ENCODE assay signal across 8 cellular contexts in the genomic region with DNA sequence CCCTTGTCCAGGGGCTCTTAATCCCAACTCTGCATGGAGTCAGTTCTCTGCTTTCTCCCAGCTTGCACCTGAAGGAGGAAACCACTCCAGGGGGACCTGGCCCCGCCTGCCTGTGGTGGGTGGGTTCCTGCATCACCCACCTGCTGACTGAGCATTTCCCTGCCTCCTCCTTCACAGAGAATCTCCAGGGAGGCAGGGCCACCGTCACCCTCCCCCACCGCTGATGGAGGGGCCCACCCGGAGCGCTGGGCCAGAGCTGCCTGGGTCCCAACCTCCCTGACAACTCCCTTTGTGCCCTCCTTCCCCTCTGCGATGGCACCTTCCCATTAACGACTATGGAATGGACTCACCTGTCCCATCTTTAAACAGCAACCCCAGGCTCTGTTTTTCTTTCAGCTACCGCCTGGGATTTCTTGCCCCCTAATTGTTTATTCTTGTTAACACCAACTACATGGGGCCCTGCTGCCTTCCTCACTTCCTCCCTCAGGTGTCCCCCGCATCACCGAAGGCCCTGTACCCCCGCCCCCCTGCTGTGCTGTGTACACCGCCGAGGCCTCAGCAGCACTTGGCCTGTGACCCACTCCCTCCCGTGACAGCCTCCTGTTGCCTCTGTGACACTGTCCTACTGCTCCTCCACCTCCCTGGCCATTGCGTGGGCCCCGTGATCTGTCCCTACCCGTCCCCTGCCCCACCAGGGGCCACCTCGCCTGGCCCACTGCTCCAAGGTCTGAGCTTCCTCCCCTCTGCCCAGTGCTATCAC. TPM values are rescaled to one million over a fixed set of nuclear protein-coding genes. Genes with fewer than 3 reads are reported as not detected.
DNase-seq lines count a peak whose midpoint lies in the region; ATAC-seq, FAIRE-seq and TF ChIP-seq lines count a peak whose summit lies in the region.

No MANE protein-coding gene starts in this region.

- peak overlapping the region; percentile 69 for H2AFZ ChIP-seq in K562 (ENCODE audit: low read depth, low read length)

- no peak for TF ChIP-seq RAD21 in K562 (CRISPR knock-in tag; conservative IDR thresholded peaks at IDR 0.05 in 1 of 2, IDR thresholded peaks at IDR 0.05 in 1 of 2)

- H3K36me3 ChIP-seq in K562 (ENCODE audit: control insufficient read depth, insufficient read depth, low read length), result peaks cover 69% of the 10 kb centered on the region; the same call in 2 of the 3 replicates

- H3K4me3 ChIP-seq in AG10803 (ENCODE audit: low read length) (peak overlapping the region; percentile 70), K562 (peak overlapping the region; percentile 77)

- TF ChIP-seq CTCF in AG10803 (conservative IDR thresholded peaks at IDR 0.05; ENCODE audit: low read length), result no peak
- no peak for TF ChIP-seq CTCF in K562 (IDR thresholded peaks at IDR 0.05 in 2 of 3, conservative IDR thresholded peaks at IDR 0.05 in 1 of 3; ENCODE audit: insufficient read depth in 2 of 3, low read depth in 1 of 3, low read length in 3 of 3)
- TF ChIP-seq CTCF in mesothelial cell of epicardium (IDR thresholded peaks at IDR 0.05; ENCODE audit: unreplicated experiment), result no peak
- TF ChIP-seq CTCF in D721Med (IDR thresholded peaks at IDR 0.05; ENCODE audit: insufficient read depth, missing control alignments), result no peak

- 16% methylated on average over 16 of the region's 18 CpGs for WGBS in K562 (ENCODE audit: insufficient coverage, low coverage, missing lambda C conversion rate)

- H3K36me3 Mint-ChIP-seq in mesothelial cell of epicardium, result peaks cover 8% of the 10 kb centered on the region

- no peaks in the 10 kb centered on the region for H3K9me3 Mint-ChIP-seq in mesothelial cell of epicardium

- ATAC-seq in HG03097 (IDR thresholded peaks at IDR 0.05; ENCODE audit: low FRiP score, unreplicated experiment) (peak; percentile 12), K562 (no peak; the same call in none of the 3 replicates), HG02885 (IDR thresholded peaks at IDR 0.05; ENCODE audit: poor library complexity, unreplicated experiment) (no peak)

- CTCF ChIA-PET in K562 (lab: Yijun Ruan, JAX; ENCODE audit: low intra/inter-chr PET ratio), result no interaction called here

- peaks cover 10 to 73% of the 10 kb centered on the region in 2 experiments; a peak in 4 of 5 replicates for H3K4me1 ChIP-seq in K562 (replicated peaks in 1 of 2; ENCODE audit: control insufficient read depth in 2 of 2, insufficient read depth in 2 of 2, low read length in 2 of 2)

- peak overlapping the region; percentile 80 for H3K27ac Mint-ChIP-seq in mesothelial cell of epicardium

- peak overlapping the region; percentile 50 for H3K27ac ChIP-seq in K562 (ENCODE audit: extremely low read depth, low read depth, low read length)

- peak overlapping the region; percentile 94 for H3K4me2 ChIP-seq in K562 (ENCODE audit: insufficient read depth, low read length)

- H3K27me3 ChIP-seq in K562 (ENCODE audit: control insufficient read depth in 2 of 2, insufficient read depth in 2 of 2, low read length in 2 of 2), result no peaks in the 10 kb centered on the region

- no TSS peak for BruUV-seq in K562 (replicated peaks; lab: Mats Ljungman, UMichigan)

- peaks cover 16% of the 10 kb centered on the region for H3K79me2 ChIP-seq in K562 (ENCODE audit: control insufficient read depth, insufficient read depth, low read length)

- H3K4me1 Mint-ChIP-seq in mesothelial cell of epicardium, result peaks cover 5% of the 10 kb centered on the region

- DNase-seq in AG10803 (ENCODE audit: low read depth), result no peak
- peak in 2 of 4 experiments; percentile 32 to 36 for DNase-seq in K562 (ENCODE audit: extremely low read depth in 1 of 4, low spot score in 3 of 4)
- DNase-seq in mesothelial cell of epicardium (ENCODE audit: low spot score in 2 of 2, unreplicated experiment in 2 of 2), result no peak
- DNase-seq in NK-92 (lab: John Stamatoyannopoulos, UW; ENCODE audit: unreplicated experiment), result no peak
- no peak for DNase-seq in D721Med (ENCODE audit: insufficient read length, low spot score)
- no peak for DNase-seq in NCI-H1092 (lab: John Stamatoyannopoulos, UW)

- peak overlapping the region; percentile 66 to 97 for H3K9ac ChIP-seq in K562 (ENCODE audit: insufficient read depth in 1 of 2, low read depth in 2 of 2, low read length in 2 of 2)

- H3K9me3 ChIP-seq in K562 (replicated peaks; ENCODE audit: control insufficient read depth, insufficient read depth, low read depth, low read length), result no peaks in the 10 kb centered on the region

- intact Hi-C loops in K562 (cut with micrococcal nuclease), result no loop called here

- peak; percentile 76; the same call in 1 of the 2 replicates for TF ChIP-seq POLR2A in K562 (conservative IDR thresholded peaks at IDR 0.05)

- FAIRE-seq in K562 (lab: Jason Lieb, UNC) (peak; percentile 44), D721Med (lab: Jason Lieb, UNC) (no peak)

- no peak for TF ChIP-seq EP300 in K562 (IDR thresholded peaks at IDR 0.05; ENCODE audit: low read length)

- in situ Hi-C loops in K562 (cut with MboI), result no loop called here

- H3K27me3 Mint-ChIP-seq in mesothelial cell of epicardium (ENCODE audit: low read depth), result no peaks in the 10 kb centered on the region

- H3K4me3 Mint-ChIP-seq in mesothelial cell of epicardium, result peak overlapping the region; percentile 87

- H4K20me1 ChIP-seq in K562 (replicated peaks; ENCODE audit: control insufficient read depth, insufficient read depth, low read length), result no peaks in the 10 kb centered on the region; the same call in 1 of the 2 replicates

- H3K9me1 ChIP-seq in K562 (ENCODE audit: control insufficient read depth, insufficient read depth, low read length), result peaks cover 6% of the 10 kb centered on the region

- POLR2A ChIA-PET in K562 (lab: Yijun Ruan, JAX), result interaction anchor here (0.6 to 1.2 kb wide), 7 partner anchors 8 to 211 kb away, joined by 3 to 5 read pairs (median 4); no protein-coding TSS in a partner anchor

RNA-seq across cellular contexts. Expression of a gene that starts 0.8 kb away (rescaled TPM):
- total RNA-seq in K562 (2011; cell fraction: chromatin; rRNA removed; ENCODE audit: low replicate concordance), result 28.4 and 114 TPM in 2 replicates
- 102 and 124 TPM in 2 replicates for total RNA-seq in K562 (2011; cell fraction: nucleolus; rRNA removed)
- 40.8 and 51.4 TPM in 2 replicates for total RNA-seq in K562 (2011; cell fraction: nucleoplasm; rRNA removed)
- total RNA-seq in K562 (2014; rRNA removed) (50.2 and 66.0 TPM in 2 replicates), K562 (2014; rRNA removed; fragmentation: Illumina TruSeq; extraction: Trizol) (6.4 and 11.6 TPM in 2 replicates), K562 (2015; rRNA removed; fragmentation: Illumina TruSeq; extraction: Trizol) (25.8 and 28.4 TPM in 2 replicates), K562 (2021) (43.0 and 46.1 TPM in 2 replicates), mesothelial cell of epicardium (14.5 to 16.0 TPM (median 14.7 TPM) in 3 replicates)
- polyA plus RNA-seq in K562 (2011; rRNA removed) (11.5 and 19.7 TPM in 2 replicates), K562 (2014; fragmentation: Illumina TruSeq; extraction: Trizol) (17.6 and 21.1 TPM in 2 replicates), K562 (2014; fragmentation: Nextera tagmentation; extraction: Ambion mirVana) (1 to 10 TPM in 1 of 2 experiments, under 1 TPM in 1; 0.75 to 2.2 TPM), K562 (2014; rRNA removed) (46.1 and 57.0 TPM in 2 replicates)
- 12.4 and 30.6 TPM in 2 replicates for polyA plus RNA-seq in K562 (2011; cell fraction: cytosol; rRNA removed)
- 115 and 152 TPM in 2 replicates for polyA plus RNA-seq in K562 (2011; cell fraction: nucleus; rRNA removed)
- polyA plus RNA-seq in K562 (2012), result 25.5 and 36.0 TPM in 2 replicates
- 3.6 and 6.3 TPM in 2 replicates for polyA minus RNA-seq in K562 (2011; rRNA and poly(A)+ RNA removed)
- polyA minus RNA-seq in K562 (2011; cell fraction: cytosol; rRNA and poly(A)+ RNA removed), result 5.9 and 8.8 TPM in 2 replicates
- polyA minus RNA-seq in K562 (2011; cell fraction: nucleus; rRNA and poly(A)+ RNA removed), result 44.7 and 53.2 TPM in 2 replicates

RNA-seq across cellular contexts. Expression of a gene that starts 12.0 kb away (rescaled TPM):
- total RNA-seq in K562 (2011; cell fraction: chromatin; rRNA removed; ENCODE audit: low replicate concordance), result 0.42 TPM in 1 of 2 replicates, not detected in the other
- total RNA-seq in K562 (2011; cell fraction: nucleolus; rRNA removed), result 0.13 and 0.17 TPM in 2 replicates
- not detected in 2 replicates for total RNA-seq in K562 (2011; cell fraction: nucleoplasm; rRNA removed)
- total RNA-seq in K562 (2014; rRNA removed) (not detected in 2 replicates), K562 (2014; rRNA removed; fragmentation: Illumina TruSeq; extraction: Trizol) (not detected in 2 replicates), K562 (2015; rRNA removed; fragmentation: Illumina TruSeq; extraction: Trizol) (not detected in 2 replicates), K562 (2021) (not detected in 2 replicates), mesothelial cell of epicardium (17.4 to 17.9 TPM (median 17.5 TPM) in 3 replicates)
- polyA plus RNA-seq in K562 (2011; rRNA removed) (not detected in 2 replicates), K562 (2014; fragmentation: Illumina TruSeq; extraction: Trizol) (not detected in 2 replicates), K562 (2014; fragmentation: Nextera tagmentation; extraction: Ambion mirVana) (not detected), K562 (2014; rRNA removed) (not detected in 2 replicates)
- polyA plus RNA-seq in K562 (2011; cell fraction: cytosol; rRNA removed), result not detected in 2 replicates
- polyA plus RNA-seq in K562 (2011; cell fraction: nucleus; rRNA removed), result not detected in 2 replicates
- polyA plus RNA-seq in K562 (2012), result 0.07 and 0.08 TPM in 2 replicates
- polyA minus RNA-seq in K562 (2011; rRNA and poly(A)+ RNA removed), result not detected in 2 replicates
- polyA minus RNA-seq in K562 (2011; cell fraction: cytosol; rRNA and poly(A)+ RNA removed), result not detected in 2 replicates
- polyA minus RNA-seq in K562 (2011; cell fraction: nucleus; rRNA and poly(A)+ RNA removed), result not detected in 2 replicates

RNA-seq across cellular contexts. Expression of a gene that starts 15.9 kb away (rescaled TPM):
- total RNA-seq in K562 (2011; cell fraction: chromatin; rRNA removed; ENCODE audit: low replicate concordance), result 29.2 and 69.3 TPM in 2 replicates
- total RNA-seq in K562 (2011; cell fraction: nucleolus; rRNA removed), result 36.9 and 38.2 TPM in 2 replicates
- 27.0 and 36.9 TPM in 2 replicates for total RNA-seq in K562 (2011; cell fraction: nucleoplasm; rRNA removed)
- total RNA-seq in K562 (2014; rRNA removed) (7.2 and 13.4 TPM in 2 replicates), K562 (2014; rRNA removed; fragmentation: Illumina TruSeq; extraction: Trizol) (4.2 and 4.9 TPM in 2 replicates), K562 (2015; rRNA removed; fragmentation: Illumina TruSeq; extraction: Trizol) (9.1 and 11.2 TPM in 2 replicates), K562 (2021) (22.6 and 24.3 TPM in 2 replicates), mesothelial cell of epicardium (24.2 to 25.0 TPM (median 24.7 TPM) in 3 replicates)
- polyA plus RNA-seq in K562 (2011; rRNA removed) (5.7 and 9.4 TPM in 2 replicates), K562 (2014; fragmentation: Illumina TruSeq; extraction: Trizol) (7.2 and 9.4 TPM in 2 replicates), K562 (2014; fragmentation: Nextera tagmentation; extraction: Ambion mirVana) (1 to 10 TPM; 1.7 to 4.2 TPM), K562 (2014; rRNA removed) (8.3 and 9.3 TPM in 2 replicates)
- polyA plus RNA-seq in K562 (2011; cell fraction: cytosol; rRNA removed), result 7.1 and 12.3 TPM in 2 replicates
- 22.9 and 34.2 TPM in 2 replicates for polyA plus RNA-seq in K562 (2011; cell fraction: nucleus; rRNA removed)
- polyA plus RNA-seq in K562 (2012), result 8.5 and 9.1 TPM in 2 replicates
- 6.5 and 9.7 TPM in 2 replicates for polyA minus RNA-seq in K562 (2011; rRNA and poly(A)+ RNA removed)
- 13.1 and 14.3 TPM in 2 replicates for polyA minus RNA-seq in K562 (2011; cell fraction: cytosol; rRNA and poly(A)+ RNA removed)
- polyA minus RNA-seq in K562 (2011; cell fraction: nucleus; rRNA and poly(A)+ RNA removed), result 12.5 and 15.3 TPM in 2 replicates

RNA-seq across cellular contexts. Expression of a gene that starts 29.8 kb away (rescaled TPM):
- 85.7 and 196 TPM in 2 replicates for total RNA-seq in K562 (2011; cell fraction: chromatin; rRNA removed; ENCODE audit: low replicate concordance)
- total RNA-seq in K562 (2011; cell fraction: nucleolus; rRNA removed), result 118 and 124 TPM in 2 replicates
- 119 and 147 TPM in 2 replicates for total RNA-seq in K562 (2011; cell fraction: nucleoplasm; rRNA removed)
- total RNA-seq in K562 (2014; rRNA removed) (46.2 and 66.4 TPM in 2 replicates), K562 (2014; rRNA removed; fragmentation: Illumina TruSeq; extraction: Trizol) (26.2 and 29.5 TPM in 2 replicates), K562 (2015; rRNA removed; fragmentation: Illumina TruSeq; extraction: Trizol) (34.2 and 36.9 TPM in 2 replicates), K562 (2021) (62.9 and 70.1 TPM in 2 replicates), mesothelial cell of epicardium (15.2 to 17.4 TPM (median 16.7 TPM) in 3 replicates)
- polyA plus RNA-seq in K562 (2011; rRNA removed) (18.5 and 18.8 TPM in 2 replicates), K562 (2014; fragmentation: Illumina TruSeq; extraction: Trizol) (30.8 and 43.5 TPM in 2 replicates), K562 (2014; fragmentation: Nextera tagmentation; extraction: Ambion mirVana) (1 to 10 TPM; 4.1 to 5.4 TPM), K562 (2014; rRNA removed) (24.6 and 28.5 TPM in 2 replicates)
- polyA plus RNA-seq in K562 (2011; cell fraction: cytosol; rRNA removed), result 23.2 and 35.3 TPM in 2 replicates
- polyA plus RNA-seq in K562 (2011; cell fraction: nucleus; rRNA removed), result 34.8 and 58.2 TPM in 2 replicates
- polyA plus RNA-seq in K562 (2012), result 35.0 and 35.7 TPM in 2 replicates
- 39.0 and 67.5 TPM in 2 replicates for polyA minus RNA-seq in K562 (2011; rRNA and poly(A)+ RNA removed)
- 65.5 and 70.9 TPM in 2 replicates for polyA minus RNA-seq in K562 (2011; cell fraction: cytosol; rRNA and poly(A)+ RNA removed)
- 35.1 and 42.3 TPM in 2 replicates for polyA minus RNA-seq in K562 (2011; cell fraction: nucleus; rRNA and poly(A)+ RNA removed)

RNA-seq across cellular contexts. Expression of a gene that starts 54.7 kb away (rescaled TPM):
- total RNA-seq in K562 (2011; cell fraction: chromatin; rRNA removed; ENCODE audit: low replicate concordance), result 30.3 and 91.0 TPM in 2 replicates
- total RNA-seq in K562 (2011; cell fraction: nucleolus; rRNA removed), result 132 and 138 TPM in 2 replicates
- total RNA-seq in K562 (2011; cell fraction: nucleoplasm; rRNA removed), result 102 and 104 TPM in 2 replicates
- total RNA-seq in K562 (2014; rRNA removed) (28.4 and 48.6 TPM in 2 replicates), K562 (2014; rRNA removed; fragmentation: Illumina TruSeq; extraction: Trizol) (10.2 and 10.8 TPM in 2 replicates), K562 (2015; rRNA removed; fragmentation: Illumina TruSeq; extraction: Trizol) (22.7 and 24.3 TPM in 2 replicates), K562 (2021) (213 and 228 TPM in 2 replicates), mesothelial cell of epicardium (143 to 151 TPM (median 149 TPM) in 3 replicates)
- polyA plus RNA-seq in K562 (2011; rRNA removed) (7.1 and 14.1 TPM in 2 replicates), K562 (2014; fragmentation: Illumina TruSeq; extraction: Trizol) (44.5 and 83.3 TPM in 2 replicates), K562 (2014; fragmentation: Nextera tagmentation; extraction: Ambion mirVana) (1 to 10 TPM; 2.9 to 5.2 TPM), K562 (2014; rRNA removed) (63.0 and 66.3 TPM in 2 replicates)
- 28.4 and 49.5 TPM in 2 replicates for polyA plus RNA-seq in K562 (2011; cell fraction: cytosol; rRNA removed)
- 18.4 and 28.6 TPM in 2 replicates for polyA plus RNA-seq in K562 (2011; cell fraction: nucleus; rRNA removed)
- polyA plus RNA-seq in K562 (2012), result 228 and 237 TPM in 2 replicates
- polyA minus RNA-seq in K562 (2011; rRNA and poly(A)+ RNA removed), result 4.5 and 5.5 TPM in 2 replicates
- polyA minus RNA-seq in K562 (2011; cell fraction: cytosol; rRNA and poly(A)+ RNA removed), result 81.8 and 143 TPM in 2 replicates
- 8.2 and 10.8 TPM in 2 replicates for polyA minus RNA-seq in K562 (2011; cell fraction: nucleus; rRNA and poly(A)+ RNA removed)

Comparison
In these comparisons a context has a peak if more than half of its experiments do, and no peak if none do; other contexts are left out.
1. RNA of a gene that starts 12.0 kb away (total RNA-seq): 17.4 to 17.9 TPM in mesothelial cell of epicardium; 0.13 to 0.42 TPM in K562; every median in the first group is over 10 times any median in the second.